In genomic region chr16:8555400-8555799, GRCh38 we compare ENCODE assay signal across 9 cellular contexts. TPM values are rescaled to one million over a fixed set of nuclear protein-coding genes. Genes with fewer than 3 reads are reported as not detected.
"Had no signal": no experiment of that assay in that cellular context is flagged by ENCODE, and none has a peak within 500 bp of the region (broad histone marks: within the 10 kb centered on the region; RNA-seq: fewer than 3 reads in every experiment).

No MANE protein-coding gene starts in this region.

- DNase-seq: GDM1, GF-D8 had no signal

- H3K4me3 ChIP-seq: GM12878 had no signal

- FAIRE-seq: G401.6, GM12878, GM12891, GM12892, GM18507, GM19239 had no signal

- ATAC-seq: GM12878 had no signal

RNA-seq across cellular contexts. Expression of gene TMEM114, which starts 34.9 kb away (rescaled TPM):
- total RNA-seq: G401, GM12878 had no signal
- polyA plus RNA-seq: GM12878 had no signal
